In genomic region chr3:47577583-47578118, GRCh38 we compare ENCODE assay signal across 8 cellular contexts. TPM values are rescaled to one million over a fixed set of nuclear protein-coding genes. Genes with fewer than 3 reads are reported as not detected.
DNase-seq lines count a peak whose midpoint lies in the region; ATAC-seq and TF ChIP-seq lines count a peak whose summit lies in the region.

No MANE protein-coding gene starts in this region.

- peak in 3 of 4 experiments; percentile 11 to 25 (median 23) for ATAC-seq in T-cell (replicated peaks in 1 of 4)
- peak; percentile 33 to 61 (median 48) for ATAC-seq in psoas muscle
- ATAC-seq in HG03571 (IDR thresholded peaks at IDR 0.05; ENCODE audit: unreplicated experiment) = no peak
- no peak for ATAC-seq in HG02678 (IDR thresholded peaks at IDR 0.05; ENCODE audit: unreplicated experiment)

- no peaks in the 10 kb centered on the region for H3K36me3 Mint-ChIP-seq in T-cell

- peaks cover 0 to 2% (median 0%) of the 10 kb centered on the region in 3 donors for H3K4me1 Mint-ChIP-seq in T-cell

- peaks cover 4% of the 10 kb centered on the region for H3K4me1 ChIP-seq in psoas muscle

- H3K9me3 Mint-ChIP-seq in T-cell = no peaks in the 10 kb centered on the region

- no peaks in the 10 kb centered on the region for H3K9me3 ChIP-seq in psoas muscle

- H3K27ac Mint-ChIP-seq in T-cell = no peak overlapping the region

- WGBS in psoas muscle, 3 donors = 4 to 14% (median 10%) methylated on average over 31 to 49 of the region's 49 CpGs

- no peak overlapping the region for H3K27ac ChIP-seq in psoas muscle

- TF ChIP-seq CTCF in GM10248 (IDR thresholded peaks at IDR 0.05; ENCODE audit: control extremely low read depth, extremely low read depth, low read depth, missing control alignments) = no peak
- no peak for TF ChIP-seq CTCF in psoas muscle (IDR thresholded peaks at IDR 0.05)

- DNase-seq in GM10248 (ENCODE audit: extremely low spot score) = peak; percentile 33
- DNase-seq in T-cell = no peak
- DNase-seq in germinal center (ENCODE audit: low spot score) = peak; percentile 25
- peak in 1 of 2 donors; percentile 29 for DNase-seq in psoas muscle
- no peak for DNase-seq in HPDE6-E6E7 (ENCODE audit: extremely low spot score)
- no peak for DNase-seq in NCI-H446 treated with DMSO at 0.1 percent for 48 hours (lab: John Stamatoyannopoulos, UW)

- no peaks in the 10 kb centered on the region for H3K36me3 ChIP-seq in psoas muscle (ENCODE audit: insufficient read depth in 1 of 2, low read depth in 1 of 2)

- peaks cover 8 to 25% of the 10 kb centered on the region in 2 donors for H3K27me3 Mint-ChIP-seq in T-cell

- intact Hi-C loops in psoas muscle (cut with DNase I) = no loop called here

- POLR2A ChIA-PET in GM10248 (lab: Yijun Ruan, JAX) = no interaction called here
- POLR2A ChIA-PET in T-cell (lab: Charles Lee) = no interaction called here

- peak overlapping the region; percentile 72 for H3K4me3 ChIP-seq in psoas muscle

- CTCF ChIA-PET in GM10248 (lab: Yijun Ruan, JAX) (interaction anchor here (0.8 to 1.0 kb wide), 4 partner anchors 12 to 248 kb away, joined by 3 to 4 read pairs (median 4); no protein-coding TSS in a partner anchor), T-cell (lab: Charles Lee) (no interaction called here)

- H3K4me3 Mint-ChIP-seq in T-cell = peak overlapping the region; percentile 59 to 65 (median 60)

- no peaks in the 10 kb centered on the region for H3K27me3 ChIP-seq in psoas muscle (ENCODE audit: insufficient read depth in 3 of 3, low read length in 2 of 3)

RNA-seq across cellular contexts. Expression of gene CSPG5, which starts 1.0 kb away (rescaled TPM):
- total RNA-seq in T-cell (under 1 TPM; 0.12 to 0.75 (median 0.36) TPM), psoas muscle (1 to 10 TPM in 1 of 4 donors, under 1 TPM in 3; 0.18 to 1.1 (median 0.35) TPM)
- polyA plus RNA-seq in psoas muscle = under 1 TPM in 2 of 3 donors, not detected in 1; 0.21 to 0.25 TPM

Comparison
In these comparisons a context has a peak if more than half of its experiments do, and no peak if none do; other contexts are left out.
1. DNase-seq: peak in GM10248 (single experiment) and germinal center (single experiment); none in T-cell (0 of 34), HPDE6-E6E7 (single experiment) and NCI-H446 treated with DMSO at 0.1 percent for 48 hours (single experiment).
2. ATAC-seq: peak in T-cell (3 of 4) and psoas muscle (4 of 4); none in HG03571 (single experiment) and HG02678 (single experiment).